Comparison of ENCODE assay signal across 8 cellular contexts in the genomic region with DNA sequence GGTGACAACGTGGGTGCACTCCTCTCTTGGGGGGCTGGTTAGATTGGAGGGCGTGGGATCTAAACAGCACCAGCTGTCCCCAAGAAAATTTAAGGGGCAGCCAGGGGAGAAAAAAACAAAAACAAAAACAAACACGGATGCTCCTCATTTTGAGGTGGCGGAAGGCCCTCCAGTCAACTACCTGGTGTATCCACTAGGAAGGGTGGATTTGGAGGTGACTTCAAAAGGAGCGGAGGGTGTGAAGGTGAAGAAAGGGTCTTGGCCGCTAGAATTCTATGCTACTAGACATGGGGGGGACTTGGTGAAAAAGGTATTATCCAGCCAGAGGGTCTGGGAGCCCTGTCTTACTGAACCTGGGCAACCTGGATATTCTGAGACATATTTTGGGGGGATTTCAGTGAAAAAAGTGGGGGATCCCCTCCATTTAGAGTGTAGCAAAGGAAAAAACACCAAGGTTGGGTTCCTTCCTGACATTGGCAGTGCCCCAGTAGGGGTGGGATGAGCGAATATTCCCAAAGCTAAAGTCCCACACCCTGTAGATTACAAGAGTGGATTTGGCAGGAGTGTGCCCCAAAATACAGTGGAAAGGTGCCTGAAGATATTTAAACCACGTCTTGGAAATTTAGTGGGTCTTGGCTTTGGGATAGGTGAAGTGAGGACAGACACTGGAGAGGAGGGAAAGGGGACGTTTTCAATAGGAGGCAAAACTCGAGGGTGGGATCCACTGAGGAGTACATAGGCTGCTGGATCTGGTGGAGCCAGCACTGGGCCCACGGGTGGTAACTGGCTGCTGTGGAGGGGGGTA. TPM values are rescaled to one million over a fixed set of nuclear protein-coding genes. Genes with fewer than 3 reads are reported as not detected.
DNase-seq lines count a peak whose midpoint lies in the region; ATAC-seq and TF ChIP-seq lines count a peak whose summit lies in the region.

No MANE protein-coding gene starts in this region.

- no peak overlapping the region for H4K8ac ChIP-seq in neuronal stem cell (ENCODE audit: low read depth, low read length)

- intact Hi-C loops in CD4-positive, alpha-beta T cell (cut with DNase I, micrococcal nuclease), result loop anchor here (1.0 to 10.0 kb wide), 7 partner anchors 15 to 392 kb away; partner anchors contain the start of genes CTDNEP1 (in 1 of the 2), EIF5A (in 1 of the 2), ELP5 (in 1 of the 2) and KCTD11 (in 1 of the 2)

- H3K9ac ChIP-seq in NT2/D1 (ENCODE audit: insufficient read length, low read depth), result peak overlapping the region; percentile 93
- H3K9ac ChIP-seq in neuronal stem cell (ENCODE audit: low read depth, low read length, poor library complexity), result no peak overlapping the region

- peaks cover 48% of the 10 kb centered on the region for H3K4me1 Mint-ChIP-seq in CD4-positive, alpha-beta T cell (ENCODE audit: low read depth)
- H3K4me1 Mint-ChIP-seq in effector memory CD8-positive, alpha-beta T cell (ENCODE audit: low read depth in 2 of 2), result peaks cover 34 to 41% of the 10 kb centered on the region in 2 donors

- no peaks in the 10 kb centered on the region for H3K79me1 ChIP-seq in neuronal stem cell (ENCODE audit: low read depth, low read length)

- H4K91ac ChIP-seq in neuronal stem cell (ENCODE audit: low read depth, low read length, poor library complexity), result no peak overlapping the region

- H3K4ac ChIP-seq in neuronal stem cell (ENCODE audit: low read length), result no peak overlapping the region

- H2BK15ac ChIP-seq in neuronal stem cell (ENCODE audit: low read length), result peak overlapping the region; percentile 95

- H3K9me3 Mint-ChIP-seq in CD4-positive, alpha-beta T cell, result no peaks in the 10 kb centered on the region
- H3K9me3 Mint-ChIP-seq in effector memory CD8-positive, alpha-beta T cell, result no peaks in the 10 kb centered on the region

- no CpG with 5 or more reads among the region's 11 CpGs for WGBS in neuronal stem cell (ENCODE audit: extremely low coverage in 2 of 2, insufficient read length in 2 of 2, insufficient replicate concordance in 1 of 2), 2 donors

- no peak for DNase-seq in CD4-positive, alpha-beta T cell
- no peak for DNase-seq in NT2/D1 (ENCODE audit: low read depth, low spot score)
- DNase-seq in effector memory CD8-positive, alpha-beta T cell, result no peak
- no peak for DNase-seq in neuronal stem cell (ENCODE audit: low spot score)
- DNase-seq in NCI-H2107 treated with DMSO at 0.1 percent for 48 hours (lab: John Stamatoyannopoulos, UW; ENCODE audit: unreplicated experiment), result no peak
- DNase-seq in NCI-H2107 (lab: John Stamatoyannopoulos, UW), result no peak
- no peak for DNase-seq in CD1c-positive myeloid dendritic cell (ENCODE audit: extremely low spot score)

- peak overlapping the region; percentile 43 for H3K27ac Mint-ChIP-seq in CD4-positive, alpha-beta T cell
- peak overlapping the region in 1 of 2 donors; percentile 16 for H3K27ac Mint-ChIP-seq in effector memory CD8-positive, alpha-beta T cell

- H2AK5ac ChIP-seq in neuronal stem cell (ENCODE audit: low read depth, low read length), result peak overlapping the region; percentile 89

- no peak overlapping the region for H2BK120ac ChIP-seq in neuronal stem cell (ENCODE audit: low read depth, low read length)

- H3K4me1 ChIP-seq in NT2/D1 (ENCODE audit: insufficient read depth, insufficient read length) (peaks cover 9% of the 10 kb centered on the region), neuronal stem cell (ENCODE audit: control insufficient read depth in 2 of 2, insufficient read depth in 1 of 2, low read depth in 1 of 2, low read length in 2 of 2) (peaks cover 25 to 29% of the 10 kb centered on the region in 2 donors)

- no peak overlapping the region for H3K27ac ChIP-seq in CD4-positive, alpha-beta T cell (ENCODE audit: low read depth, low read length)
- H3K27ac ChIP-seq in neuronal stem cell (replicated peaks; ENCODE audit: low read length), result no peak overlapping the region

- no peak overlapping the region for H2BK12ac ChIP-seq in neuronal stem cell (ENCODE audit: low read length)

- H3K14ac ChIP-seq in neuronal stem cell (ENCODE audit: low read length), result no peak overlapping the region

- no peak for TF ChIP-seq CTCF in CD4-positive, alpha-beta T cell (IDR thresholded peaks at IDR 0.05)

- H3K27me3 Mint-ChIP-seq in CD4-positive, alpha-beta T cell, result peaks cover 52% of the 10 kb centered on the region
- peaks cover 47 to 61% of the 10 kb centered on the region in 2 donors for H3K27me3 Mint-ChIP-seq in effector memory CD8-positive, alpha-beta T cell

- no peaks in the 10 kb centered on the region for H3K9me3 ChIP-seq in CD4-positive, alpha-beta T cell (ENCODE audit: control insufficient read depth, low read length)
- H3K9me3 ChIP-seq in NT2/D1 (ENCODE audit: insufficient read depth, low read length) (no peaks in the 10 kb centered on the region), neuronal stem cell (replicated peaks in 1 of 2; ENCODE audit: control insufficient read depth in 2 of 2, insufficient read depth in 1 of 2, low read depth in 1 of 2, low read length in 2 of 2) (peaks cover 0 to 4% of the 10 kb centered on the region in 2 donors)

- ATAC-seq in CD4-positive, alpha-beta T cell (ENCODE audit: poor library complexity), result no peak
- no peak for ATAC-seq in effector memory CD8-positive, alpha-beta T cell (replicated peaks)
- no peak for ATAC-seq in HG03108 (IDR thresholded peaks at IDR 0.05; ENCODE audit: unreplicated experiment)

- H2AFZ ChIP-seq in neuronal stem cell (ENCODE audit: low read length), result peak overlapping the region; percentile 96

- H3K36me3 ChIP-seq in NT2/D1 (ENCODE audit: insufficient read depth, insufficient read length, low read length) (no peaks in the 10 kb centered on the region), neuronal stem cell (replicated peaks in 1 of 2; ENCODE audit: control insufficient read depth in 2 of 2, insufficient read depth in 2 of 2, low read length in 2 of 2) (no peaks in the 10 kb centered on the region)

- peak overlapping the region; percentile 89 for H3K23ac ChIP-seq in neuronal stem cell (ENCODE audit: low read depth, low read length, poor library complexity)

- H3K4me2 ChIP-seq in neuronal stem cell (ENCODE audit: insufficient read depth, low read length, poor library complexity, severe bottlenecking), result peak overlapping the region; percentile 97

- H3K18ac ChIP-seq in neuronal stem cell (ENCODE audit: low read length), result peak overlapping the region; percentile 95

- H3K27me3 ChIP-seq in CD4-positive, alpha-beta T cell (ENCODE audit: control insufficient read depth, insufficient read depth, low read length), result peaks cover 55% of the 10 kb centered on the region
- H3K27me3 ChIP-seq in NT2/D1 (ENCODE audit: insufficient read depth, insufficient read length), result peaks cover 52% of the 10 kb centered on the region
- H3K27me3 ChIP-seq in neuronal stem cell (ENCODE audit: control insufficient read depth in 3 of 3, insufficient read depth in 3 of 3, low read depth in 1 of 3, low read length in 3 of 3), result peaks cover 29 to 49% (median 42%) of the 10 kb centered on the region in 3 experiments

- POLR2A ChIA-PET in CD4-positive, alpha-beta T cell (lab: Charles Lee), result interaction anchor here (0.6 to 9.0 kb wide), 6 partner anchors 16 to 248 kb away, joined by 3 to 156 read pairs (median 4); partner anchors contain the start of genes GABARAP, POLR2A, SLC35G6 and TP53

- H3K36me3 Mint-ChIP-seq in CD4-positive, alpha-beta T cell (ENCODE audit: low read depth), result peaks cover 4% of the 10 kb centered on the region
- peaks cover 30% of the 10 kb centered on the region for H3K36me3 Mint-ChIP-seq in effector memory CD8-positive, alpha-beta T cell (ENCODE audit: insufficient read depth)

- H2BK5ac ChIP-seq in neuronal stem cell (ENCODE audit: low read length), result no peak overlapping the region

- peak overlapping the region; percentile 37 for H3K4me3 ChIP-seq in NT2/D1 (ENCODE audit: insufficient read length, low read depth)
- peak overlapping the region; percentile 75 to 96 for H3K4me3 ChIP-seq in neuronal stem cell (ENCODE audit: low read length in 2 of 2)

- CTCF ChIA-PET in CD4-positive, alpha-beta T cell (lab: Charles Lee), result interaction anchor here (1.9 to 4.8 kb wide), 4 partner anchors 40 to 122 kb away, joined by 5 to 61 read pairs (median 36); partner anchors contain the start of genes POLR2A, SENP3 and ZBTB4

- H3K4me3 Mint-ChIP-seq in CD4-positive, alpha-beta T cell, result peak overlapping the region; percentile 85
- peak overlapping the region; percentile 60 to 76 for H3K4me3 Mint-ChIP-seq in effector memory CD8-positive, alpha-beta T cell

RNA-seq across cellular contexts. Expression of gene FGF11, which starts 0.5 kb away (rescaled TPM):
- 1 to 10 TPM; 1.5 to 1.7 TPM for total RNA-seq in CD4-positive, alpha-beta T cell
- polyA plus RNA-seq in neuronal stem cell (2013, experiment 1 of 2), result 5.1 TPM
- polyA plus RNA-seq in neuronal stem cell (2013, experiment 2 of 2), result 4.3 TPM

RNA-seq across cellular contexts. Expression of gene TMEM102, which starts 3.6 kb away (rescaled TPM):
- 1 to 10 TPM; 6.8 to 7.1 TPM for total RNA-seq in CD4-positive, alpha-beta T cell
- polyA plus RNA-seq in neuronal stem cell (2013, experiment 1 of 2), result 0.70 TPM
- 0.72 TPM for polyA plus RNA-seq in neuronal stem cell (2013, experiment 2 of 2)

RNA-seq across cellular contexts. Expression of gene CHRNB1, which starts 6.0 kb away (rescaled TPM):
- 1 to 10 TPM; 1.6 to 2.2 TPM for total RNA-seq in CD4-positive, alpha-beta T cell
- polyA plus RNA-seq in neuronal stem cell (2013, experiment 1 of 2), result 9.9 TPM
- polyA plus RNA-seq in neuronal stem cell (2013, experiment 2 of 2), result 11.1 TPM

RNA-seq across cellular contexts. Expression of gene SPEM3, which starts 10.2 kb away (rescaled TPM):
- total RNA-seq in CD4-positive, alpha-beta T cell, result not detected
- polyA plus RNA-seq in neuronal stem cell (2013, experiment 1 of 2), result not detected
- polyA plus RNA-seq in neuronal stem cell (2013, experiment 2 of 2), result not detected

RNA-seq across cellular contexts. Expression of gene SPEM2, which starts 13.4 kb away (rescaled TPM):
- total RNA-seq in CD4-positive, alpha-beta T cell, result not detected
- polyA plus RNA-seq in neuronal stem cell (2013, experiment 1 of 2), result 0.06 TPM
- 0.01 TPM for polyA plus RNA-seq in neuronal stem cell (2013, experiment 2 of 2)
